Comparison of ENCODE assay signal across 8 cellular contexts in genomic region chr13:78608705-78609463, GRCh38. TPM values are rescaled to one million over a fixed set of nuclear protein-coding genes. Genes with fewer than 3 reads are reported as not detected.
DNase-seq lines count a peak whose midpoint lies in the region; ATAC-seq, FAIRE-seq and TF ChIP-seq lines count a peak whose summit lies in the region.

No MANE protein-coding gene starts in this region.

- peaks cover 72% of the 10 kb centered on the region for H3K27me3 ChIP-seq in astrocyte (ENCODE audit: insufficient read depth, low read length)
- H3K27me3 ChIP-seq in kidney epithelial cell (ENCODE audit: control insufficient read depth, insufficient read depth, low read length) = peaks cover 67% of the 10 kb centered on the region
- H3K27me3 ChIP-seq in stomach smooth muscle (ENCODE audit: control insufficient read depth in 1 of 2, insufficient read depth in 2 of 2, low read length in 2 of 2) = peaks cover 52 to 65% of the 10 kb centered on the region in 2 donors

- no peaks in the 10 kb centered on the region for H3K79me2 ChIP-seq in astrocyte (ENCODE audit: insufficient read depth, low read length)

- peak overlapping the region; percentile 79 for H3K4me3 Mint-ChIP-seq in astrocyte (ENCODE audit: unreplicated experiment)

- FAIRE-seq in astrocyte (lab: Jason Lieb, UNC) = no peak
- FAIRE-seq in urothelium cell line (lab: Jason Lieb, UNC) = no peak

- peaks cover 11% of the 10 kb centered on the region for H4K20me1 ChIP-seq in astrocyte (ENCODE audit: insufficient read depth, low read length)

- peaks cover 2% of the 10 kb centered on the region for H3K36me3 Mint-ChIP-seq in astrocyte (ENCODE audit: low read depth, unreplicated experiment)

- no peak for ATAC-seq in GM18907 (IDR thresholded peaks at IDR 0.05; ENCODE audit: unreplicated experiment)

- H3K36me3 ChIP-seq in astrocyte (ENCODE audit: insufficient read depth, low read length) (no peaks in the 10 kb centered on the region), kidney epithelial cell (ENCODE audit: control insufficient read depth, insufficient read depth, low read length) (no peaks in the 10 kb centered on the region), stomach smooth muscle (ENCODE audit: control insufficient read depth in 2 of 2, insufficient read depth in 2 of 2, low read length in 2 of 2) (no peaks in the 10 kb centered on the region)

- peak; percentile 49 for DNase-seq in NCI-H748 (lab: John Stamatoyannopoulos, UW; ENCODE audit: unreplicated experiment)
- DNase-seq in NCI-H748 treated with DMSO at 0.1 percent for 48 hours (lab: John Stamatoyannopoulos, UW) = no peak
- no peak for DNase-seq in astrocyte (ENCODE audit: low read depth)
- no peak for DNase-seq in kidney epithelial cell (ENCODE audit: low read depth)
- no peak for DNase-seq in urothelium cell line (ENCODE audit: low spot score)
- no peak for DNase-seq in T-helper 9 cell

- H3K27ac ChIP-seq in astrocyte (ENCODE audit: low read depth, low read length) = no peak overlapping the region
- no peak overlapping the region for H3K27ac ChIP-seq in stomach smooth muscle (ENCODE audit: low read length)

- H3K27me3 Mint-ChIP-seq in astrocyte (ENCODE audit: low read depth, unreplicated experiment) = peaks cover 75% of the 10 kb centered on the region

- H3K9me3 Mint-ChIP-seq in astrocyte (ENCODE audit: unreplicated experiment) = peaks cover 22% of the 10 kb centered on the region

- no peak for TF ChIP-seq CTCF in astrocyte (IDR thresholded peaks at IDR 0.05; ENCODE audit: insufficient read depth, low read depth, low read length)
- TF ChIP-seq CTCF in kidney epithelial cell (IDR thresholded peaks at IDR 0.05; ENCODE audit: insufficient read depth, low read length, poor library complexity, severe bottlenecking) = no peak

- H3K9me3 ChIP-seq in astrocyte (ENCODE audit: insufficient read depth, low read depth, low read length) (peaks cover 5% of the 10 kb centered on the region), stomach smooth muscle (ENCODE audit: control insufficient read depth in 2 of 2, low read length in 2 of 2) (no peaks in the 10 kb centered on the region)

- peaks cover under 1% of the 10 kb centered on the region for H3K4me1 Mint-ChIP-seq in astrocyte (ENCODE audit: low read depth, unreplicated experiment)

- H3K27ac Mint-ChIP-seq in astrocyte (ENCODE audit: unreplicated experiment) = no peak overlapping the region

- H2AFZ ChIP-seq in astrocyte (ENCODE audit: low read depth, low read length) = peak overlapping the region; percentile 44

- H3K4me1 ChIP-seq in astrocyte (ENCODE audit: insufficient read depth, low read length) = peaks cover 3% of the 10 kb centered on the region
- H3K4me1 ChIP-seq in stomach smooth muscle (ENCODE audit: control insufficient read depth, insufficient read depth, low read length) = peaks cover 24% of the 10 kb centered on the region

- H3K4me3 ChIP-seq in astrocyte (ENCODE audit: insufficient read depth, low read depth, low read length) = peak overlapping the region; percentile 57
- peak overlapping the region; percentile 29 for H3K4me3 ChIP-seq in kidney epithelial cell (ENCODE audit: low read depth, low read length)
- H3K4me3 ChIP-seq in stomach smooth muscle (ENCODE audit: low read length in 2 of 2) = peak overlapping the region; percentile 56 to 67

- H3K9ac ChIP-seq in astrocyte (ENCODE audit: low read length) (no peak overlapping the region), stomach smooth muscle (ENCODE audit: low read length in 2 of 2) (no peak overlapping the region)

- H3K4me2 ChIP-seq in astrocyte (ENCODE audit: low read length) = peak overlapping the region; percentile 85

RNA-seq across cellular contexts. Expression of gene POU4F1, which starts 5.5 kb away (rescaled TPM):
- total RNA-seq in astrocyte = not detected in 2 replicates
- 0.13 TPM in 1 of 2 replicates, not detected in the other for total RNA-seq in kidney epithelial cell

RNA-seq across cellular contexts. Expression of gene OBI1, which starts 50.1 kb away (rescaled TPM):
- total RNA-seq in astrocyte = 12.8 and 13.2 TPM in 2 replicates
- total RNA-seq in kidney epithelial cell = 13.1 and 14.0 TPM in 2 replicates
